ENCODE assay signal across 1 cellular context in genomic region chr1:193058529-193059281, GRCh38.
TF ChIP-seq lines count a peak whose summit lies in the region.

No MANE protein-coding gene starts in this region.

TF ChIP-seq in GM12878, 131 proteins besides CTCF, POLR2A, EP300 and RAD21 (continued from another document and continues in another):
- TF ChIP-seq, protein P1, sequence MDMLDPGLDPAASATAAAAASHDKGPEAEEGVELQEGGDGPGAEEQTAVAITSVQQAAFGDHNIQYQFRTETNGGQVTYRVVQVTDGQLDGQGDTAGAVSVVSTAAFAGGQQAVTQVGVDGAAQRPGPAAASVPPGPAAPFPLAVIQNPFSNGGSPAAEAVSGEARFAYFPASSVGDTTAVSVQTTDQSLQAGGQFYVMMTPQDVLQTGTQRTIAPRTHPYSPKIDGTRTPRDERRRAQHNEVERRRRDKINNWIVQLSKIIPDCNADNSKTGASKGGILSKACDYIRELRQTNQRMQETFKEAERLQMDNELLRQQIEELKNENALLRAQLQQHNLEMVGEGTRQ (IDR thresholded peaks at IDR 0.05; ENCODE audit: borderline replicate concordance, low read depth, low read length) = no peak
- TF ChIP-seq HDGF (IDR thresholded peaks at IDR 0.05) (no peak), TCF7 (IDR thresholded peaks at IDR 0.05; ENCODE audit: borderline replicate concordance) (no peak), MYC (IDR thresholded peaks at IDR 0.05; ENCODE audit: insufficient read depth, insufficient read length, insufficient replicate concordance, low read length, severe bottlenecking) (peak; percentile 16), CHD2 (IDR thresholded peaks at IDR 0.05; ENCODE audit: borderline replicate concordance, low read depth, low read length) (no peak), PAX8 (IDR thresholded peaks at IDR 0.05) (no peak), MEF2A (IDR thresholded peaks at IDR 0.05; ENCODE audit: insufficient read depth, low read depth, low read length) (0 out of 2 replicates have a peak, but pooled peaks have one; percentile 33), SPI1 (IDR thresholded peaks at IDR 0.05; ENCODE audit: borderline replicate concordance, insufficient read depth, low read depth, low read length) (peak; percentile 51; the same call in 1 of the 2 replicates), MEF2B (IDR thresholded peaks at IDR 0.05; ENCODE audit: partially characterized antibody, poor library complexity, severe bottlenecking) (no peak), EGR1 (IDR thresholded peaks at IDR 0.05; ENCODE audit: borderline replicate concordance in 1 of 2, low read depth in 2 of 2, low read length in 2 of 2) (peak in 1 of 2 experiments; percentile 75; a peak in 1 of 3 replicates), PML (IDR thresholded peaks at IDR 0.05; ENCODE audit: low read length) (peak; percentile 52), HDAC6 (IDR thresholded peaks at IDR 0.05; ENCODE audit: unreplicated experiment) (no peak), ZNF24 (IDR thresholded peaks at IDR 0.05) (peak; percentile 93), GABPA (IDR thresholded peaks at IDR 0.05; ENCODE audit: low read depth) (peak; percentile 74), SMC3 (IDR thresholded peaks at IDR 0.05; ENCODE audit: borderline replicate concordance, low read length) (no peak), CREM (IDR thresholded peaks at IDR 0.05; ENCODE audit: low read depth) (peak; percentile 26; the same call in 1 of the 2 replicates), SIN3A (IDR thresholded peaks at IDR 0.05; ENCODE audit: low read depth, low read length) (no peak), CREB1 (IDR thresholded peaks at IDR 0.05; ENCODE audit: low read depth) (peak; percentile 63; the same call in 1 of the 2 replicates), DPF2 (IDR thresholded peaks at IDR 0.05) (0 out of 2 replicates have a peak, but pooled peaks have one; percentile 43), SREBF2 (IDR thresholded peaks at IDR 0.05; ENCODE audit: low read length) (no peak), NFIC (IDR thresholded peaks at IDR 0.05; ENCODE audit: low read depth, low read length) (no peak), PAX5 (IDR thresholded peaks at IDR 0.05; ENCODE audit: borderline replicate concordance, low read depth, low read length) (peak; percentile 92), SMARCA5 (IDR thresholded peaks at IDR 0.05) (no peak), IKZF1 (conservative IDR thresholded peaks at IDR 0.05) (no peak), POLR2AphosphoS5 (IDR thresholded peaks at IDR 0.05; ENCODE audit: low read length) (peak; percentile 84), POLR2AphosphoS2 (IDR thresholded peaks at IDR 0.05; ENCODE audit: low read depth, low read length) (no peak), IRF4 (IDR thresholded peaks at IDR 0.05; ENCODE audit: low read depth, low read length) (no peak), IRF3 (IDR thresholded peaks at IDR 0.05) (no peak), JUNB (IDR thresholded peaks at IDR 0.05) (peak; percentile 74; the same call in 1 of the 2 replicates), KLF5 (IDR thresholded peaks at IDR 0.05; ENCODE audit: partially characterized antibody) (peak; percentile 12), SMAD5 (IDR thresholded peaks at IDR 0.05; ENCODE audit: low read depth) (peak; percentile 53; the same call in 1 of the 2 replicates), RUNX3 (IDR thresholded peaks at IDR 0.05; ENCODE audit: low read length) (peak; percentile 61), REST (IDR thresholded peaks at IDR 0.05; ENCODE audit: low read depth, low read length) (no peak), TCF12 (IDR thresholded peaks at IDR 0.05; ENCODE audit: low read depth, low read length) (no peak), ZNF274 (IDR thresholded peaks at IDR 0.05; ENCODE audit: insufficient read depth, insufficient read length) (no peak), ATF7 (IDR thresholded peaks at IDR 0.05; ENCODE audit: low read depth) (0 out of 2 replicates have a peak, but pooled peaks have one; percentile 17), MXI1 (IDR thresholded peaks at IDR 0.05; ENCODE audit: low read depth, low read length) (peak; percentile 79), MYB (IDR thresholded peaks at IDR 0.05; ENCODE audit: borderline replicate concordance, low read depth, low read length) (no peak)
- TF ChIP-seq, protein P2, sequence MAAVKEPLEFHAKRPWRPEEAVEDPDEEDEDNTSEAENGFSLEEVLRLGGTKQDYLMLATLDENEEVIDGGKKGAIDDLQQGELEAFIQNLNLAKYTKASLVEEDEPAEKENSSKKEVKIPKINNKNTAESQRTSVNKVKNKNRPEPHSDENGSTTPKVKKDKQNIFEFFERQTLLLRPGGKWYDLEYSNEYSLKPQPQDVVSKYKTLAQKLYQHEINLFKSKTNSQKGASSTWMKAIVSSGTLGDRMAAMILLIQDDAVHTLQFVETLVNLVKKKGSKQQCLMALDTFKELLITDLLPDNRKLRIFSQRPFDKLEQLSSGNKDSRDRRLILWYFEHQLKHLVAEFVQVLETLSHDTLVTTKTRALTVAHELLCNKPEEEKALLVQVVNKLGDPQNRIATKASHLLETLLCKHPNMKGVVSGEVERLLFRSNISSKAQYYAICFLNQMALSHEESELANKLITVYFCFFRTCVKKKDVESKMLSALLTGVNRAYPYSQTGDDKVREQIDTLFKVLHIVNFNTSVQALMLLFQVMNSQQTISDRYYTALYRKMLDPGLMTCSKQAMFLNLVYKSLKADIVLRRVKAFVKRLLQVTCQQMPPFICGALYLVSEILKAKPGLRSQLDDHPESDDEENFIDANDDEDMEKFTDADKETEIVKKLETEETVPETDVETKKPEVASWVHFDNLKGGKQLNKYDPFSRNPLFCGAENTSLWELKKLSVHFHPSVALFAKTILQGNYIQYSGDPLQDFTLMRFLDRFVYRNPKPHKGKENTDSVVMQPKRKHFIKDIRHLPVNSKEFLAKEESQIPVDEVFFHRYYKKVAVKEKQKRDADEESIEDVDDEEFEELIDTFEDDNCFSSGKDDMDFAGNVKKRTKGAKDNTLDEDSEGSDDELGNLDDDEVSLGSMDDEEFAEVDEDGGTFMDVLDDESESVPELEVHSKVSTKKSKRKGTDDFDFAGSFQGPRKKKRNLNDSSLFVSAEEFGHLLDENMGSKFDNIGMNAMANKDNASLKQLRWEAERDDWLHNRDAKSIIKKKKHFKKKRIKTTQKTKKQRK (IDR thresholded peaks at IDR 0.05; ENCODE audit: low read depth, low read length) = no peak
- TF ChIP-seq, protein P3, sequence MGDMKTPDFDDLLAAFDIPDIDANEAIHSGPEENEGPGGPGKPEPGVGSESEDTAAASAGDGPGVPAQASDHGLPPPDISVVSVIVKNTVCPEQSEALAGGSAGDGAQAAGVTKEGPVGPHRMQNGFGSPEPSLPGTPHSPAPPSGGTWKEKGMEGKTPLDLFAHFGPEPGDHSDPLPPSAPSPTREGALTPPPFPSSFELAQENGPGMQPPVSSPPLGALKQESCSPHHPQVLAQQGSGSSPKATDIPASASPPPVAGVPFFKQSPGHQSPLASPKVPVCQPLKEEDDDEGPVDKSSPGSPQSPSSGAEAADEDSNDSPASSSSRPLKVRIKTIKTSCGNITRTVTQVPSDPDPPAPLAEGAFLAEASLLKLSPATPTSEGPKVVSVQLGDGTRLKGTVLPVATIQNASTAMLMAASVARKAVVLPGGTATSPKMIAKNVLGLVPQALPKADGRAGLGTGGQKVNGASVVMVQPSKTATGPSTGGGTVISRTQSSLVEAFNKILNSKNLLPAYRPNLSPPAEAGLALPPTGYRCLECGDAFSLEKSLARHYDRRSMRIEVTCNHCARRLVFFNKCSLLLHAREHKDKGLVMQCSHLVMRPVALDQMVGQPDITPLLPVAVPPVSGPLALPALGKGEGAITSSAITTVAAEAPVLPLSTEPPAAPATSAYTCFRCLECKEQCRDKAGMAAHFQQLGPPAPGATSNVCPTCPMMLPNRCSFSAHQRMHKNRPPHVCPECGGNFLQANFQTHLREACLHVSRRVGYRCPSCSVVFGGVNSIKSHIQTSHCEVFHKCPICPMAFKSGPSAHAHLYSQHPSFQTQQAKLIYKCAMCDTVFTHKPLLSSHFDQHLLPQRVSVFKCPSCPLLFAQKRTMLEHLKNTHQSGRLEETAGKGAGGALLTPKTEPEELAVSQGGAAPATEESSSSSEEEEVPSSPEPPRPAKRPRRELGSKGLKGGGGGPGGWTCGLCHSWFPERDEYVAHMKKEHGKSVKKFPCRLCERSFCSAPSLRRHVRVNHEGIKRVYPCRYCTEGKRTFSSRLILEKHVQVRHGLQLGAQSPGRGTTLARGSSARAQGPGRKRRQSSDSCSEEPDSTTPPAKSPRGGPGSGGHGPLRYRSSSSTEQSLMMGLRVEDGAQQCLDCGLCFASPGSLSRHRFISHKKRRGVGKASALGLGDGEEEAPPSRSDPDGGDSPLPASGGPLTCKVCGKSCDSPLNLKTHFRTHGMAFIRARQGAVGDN (IDR thresholded peaks at IDR 0.05) = peak; percentile 86
- TF ChIP-seq, protein P4, sequence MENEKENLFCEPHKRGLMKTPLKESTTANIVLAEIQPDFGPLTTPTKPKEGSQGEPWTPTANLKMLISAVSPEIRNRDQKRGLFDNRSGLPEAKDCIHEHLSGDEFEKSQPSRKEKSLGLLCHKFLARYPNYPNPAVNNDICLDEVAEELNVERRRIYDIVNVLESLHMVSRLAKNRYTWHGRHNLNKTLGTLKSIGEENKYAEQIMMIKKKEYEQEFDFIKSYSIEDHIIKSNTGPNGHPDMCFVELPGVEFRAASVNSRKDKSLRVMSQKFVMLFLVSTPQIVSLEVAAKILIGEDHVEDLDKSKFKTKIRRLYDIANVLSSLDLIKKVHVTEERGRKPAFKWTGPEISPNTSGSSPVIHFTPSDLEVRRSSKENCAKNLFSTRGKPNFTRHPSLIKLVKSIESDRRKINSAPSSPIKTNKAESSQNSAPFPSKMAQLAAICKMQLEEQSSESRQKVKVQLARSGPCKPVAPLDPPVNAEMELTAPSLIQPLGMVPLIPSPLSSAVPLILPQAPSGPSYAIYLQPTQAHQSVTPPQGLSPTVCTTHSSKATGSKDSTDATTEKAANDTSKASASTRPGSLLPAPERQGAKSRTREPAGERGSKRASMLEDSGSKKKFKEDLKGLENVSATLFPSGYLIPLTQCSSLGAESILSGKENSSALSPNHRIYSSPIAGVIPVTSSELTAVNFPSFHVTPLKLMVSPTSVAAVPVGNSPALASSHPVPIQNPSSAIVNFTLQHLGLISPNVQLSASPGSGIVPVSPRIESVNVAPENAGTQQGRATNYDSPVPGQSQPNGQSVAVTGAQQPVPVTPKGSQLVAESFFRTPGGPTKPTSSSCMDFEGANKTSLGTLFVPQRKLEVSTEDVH (IDR thresholded peaks at IDR 0.05; ENCODE audit: low read depth, partially characterized antibody) = no peak
- TF ChIP-seq, protein P5, sequence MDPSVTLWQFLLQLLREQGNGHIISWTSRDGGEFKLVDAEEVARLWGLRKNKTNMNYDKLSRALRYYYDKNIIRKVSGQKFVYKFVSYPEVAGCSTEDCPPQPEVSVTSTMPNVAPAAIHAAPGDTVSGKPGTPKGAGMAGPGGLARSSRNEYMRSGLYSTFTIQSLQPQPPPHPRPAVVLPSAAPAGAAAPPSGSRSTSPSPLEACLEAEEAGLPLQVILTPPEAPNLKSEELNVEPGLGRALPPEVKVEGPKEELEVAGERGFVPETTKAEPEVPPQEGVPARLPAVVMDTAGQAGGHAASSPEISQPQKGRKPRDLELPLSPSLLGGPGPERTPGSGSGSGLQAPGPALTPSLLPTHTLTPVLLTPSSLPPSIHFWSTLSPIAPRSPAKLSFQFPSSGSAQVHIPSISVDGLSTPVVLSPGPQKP (IDR thresholded peaks at IDR 0.05; ENCODE audit: low read depth, low read length) = no peak
- TF ChIP-seq, protein P6, sequence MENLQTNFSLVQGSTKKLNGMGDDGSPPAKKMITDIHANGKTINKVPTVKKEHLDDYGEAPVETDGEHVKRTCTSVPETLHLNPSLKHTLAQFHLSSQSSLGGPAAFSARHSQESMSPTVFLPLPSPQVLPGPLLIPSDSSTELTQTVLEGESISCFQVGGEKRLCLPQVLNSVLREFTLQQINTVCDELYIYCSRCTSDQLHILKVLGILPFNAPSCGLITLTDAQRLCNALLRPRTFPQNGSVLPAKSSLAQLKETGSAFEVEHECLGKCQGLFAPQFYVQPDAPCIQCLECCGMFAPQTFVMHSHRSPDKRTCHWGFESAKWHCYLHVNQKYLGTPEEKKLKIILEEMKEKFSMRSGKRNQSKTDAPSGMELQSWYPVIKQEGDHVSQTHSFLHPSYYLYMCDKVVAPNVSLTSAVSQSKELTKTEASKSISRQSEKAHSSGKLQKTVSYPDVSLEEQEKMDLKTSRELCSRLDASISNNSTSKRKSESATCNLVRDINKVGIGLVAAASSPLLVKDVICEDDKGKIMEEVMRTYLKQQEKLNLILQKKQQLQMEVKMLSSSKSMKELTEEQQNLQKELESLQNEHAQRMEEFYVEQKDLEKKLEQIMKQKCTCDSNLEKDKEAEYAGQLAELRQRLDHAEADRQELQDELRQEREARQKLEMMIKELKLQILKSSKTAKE (IDR thresholded peaks at IDR 0.05; ENCODE audit: low read depth, poor library complexity, severe bottlenecking) = no peak
